ENCODE assay signal across 8 cellular contexts in the genomic region with DNA sequence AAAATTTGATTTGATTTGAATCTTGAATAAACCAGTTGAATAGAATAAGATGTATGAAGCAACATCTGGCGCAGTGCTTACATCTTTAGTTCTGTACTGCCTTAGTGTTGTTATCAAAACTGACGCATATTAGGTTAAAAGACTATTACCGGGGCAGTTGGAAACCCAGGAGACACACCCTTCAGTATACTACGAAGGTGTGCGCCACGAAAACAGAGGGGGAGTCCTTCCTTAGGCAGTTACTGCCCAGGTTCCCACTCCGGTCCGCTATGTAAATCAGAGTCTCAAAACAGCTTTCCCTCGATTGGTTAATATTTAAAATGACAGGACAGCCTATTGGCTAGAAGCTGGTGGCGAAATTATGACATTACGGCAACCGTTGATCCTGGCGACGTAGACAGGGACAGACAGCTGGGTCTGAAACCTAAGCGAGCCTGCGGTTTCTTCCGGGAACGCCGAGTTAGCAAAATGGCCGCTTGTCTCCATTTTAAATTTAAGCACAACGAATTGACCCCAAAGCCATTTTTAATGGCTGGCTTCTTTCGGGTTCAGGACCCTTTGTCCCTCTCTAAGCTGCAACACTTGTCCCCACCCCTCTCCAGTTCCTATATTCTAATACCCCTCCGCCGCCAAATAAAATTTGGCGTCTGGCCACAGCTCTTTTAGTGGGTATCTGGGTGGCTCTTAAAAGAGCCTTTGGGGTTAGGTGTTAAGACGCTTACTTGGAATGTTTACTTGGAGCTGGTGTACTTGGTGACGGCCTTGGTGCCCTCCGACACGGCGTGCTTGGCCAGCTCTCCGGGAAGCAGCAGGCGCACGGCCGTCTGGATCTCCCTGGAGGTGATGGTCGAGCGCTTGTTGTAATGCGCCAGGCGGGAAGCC. TPM values are rescaled to one million over a fixed set of nuclear protein-coding genes. Genes with fewer than 3 reads are reported as not detected.
DNase-seq lines count a peak whose midpoint lies in the region; ATAC-seq and TF ChIP-seq lines count a peak whose summit lies in the region.

No MANE protein-coding gene starts in this region.

- WGBS in esophagus squamous epithelium, 2 donors, result 1% methylated on average over 16 to 34 of the region's 38 CpGs

- TF ChIP-seq POLR2A in Peyer's patch (IDR thresholded peaks at IDR 0.05) (peak; percentile 97 to 98), esophagus squamous epithelium (IDR thresholded peaks at IDR 0.05) (peak; percentile 29 to 95 (median 72))

- peaks cover 0 to 12% (median 0%) of the 10 kb centered on the region in 4 donors for H3K4me1 ChIP-seq in Peyer's patch
- H3K4me1 ChIP-seq in esophagus squamous epithelium, result peaks cover 11 to 37% (median 16%) of the 10 kb centered on the region in 3 donors
- peaks cover 14 to 15% of the 10 kb centered on the region in 2 donors for H3K4me1 ChIP-seq in muscle layer of duodenum (ENCODE audit: control insufficient read depth in 1 of 2, insufficient read depth in 2 of 2, low read length in 2 of 2)

- H3K9me3 ChIP-seq in KOPT-K1 (ENCODE audit: insufficient read depth, low read length, poor library complexity, severe bottlenecking), result no peaks in the 10 kb centered on the region
- H3K9me3 ChIP-seq in Peyer's patch, result no peaks in the 10 kb centered on the region
- H3K9me3 ChIP-seq in esophagus squamous epithelium, result no peaks in the 10 kb centered on the region
- H3K9me3 ChIP-seq in muscle layer of duodenum (ENCODE audit: control insufficient read depth in 1 of 2, low read length in 2 of 2), result no peaks in the 10 kb centered on the region

- H3K27ac ChIP-seq in KOPT-K1 (ENCODE audit: low read depth, low read length, poor library complexity, severe bottlenecking), result peak overlapping the region; percentile 99
- peak overlapping the region; percentile 96 to 100 (median 98) for H3K27ac ChIP-seq in Peyer's patch
- peak overlapping the region; percentile 94 to 98 (median 96) for H3K27ac ChIP-seq in esophagus squamous epithelium
- peak overlapping the region; percentile 99 for H3K27ac ChIP-seq in muscle layer of duodenum (ENCODE audit: low read length)

- intact Hi-C loops in esophagus squamous epithelium (cut with DNase I), result loop anchor here (10.0 kb wide), 2 partner anchors 72 to 1012 kb away; a partner anchor contains a TSS

- peak; percentile 57 for ATAC-seq in GM21786 (IDR thresholded peaks at IDR 0.05; ENCODE audit: unreplicated experiment)

- H3K4me3 ChIP-seq in Peyer's patch (peak overlapping the region; percentile 64 to 94 (median 80)), esophagus squamous epithelium (peak overlapping the region; percentile 37 to 93 (median 79)), muscle layer of duodenum (ENCODE audit: low read depth in 1 of 2, low read length in 2 of 2) (peak overlapping the region; percentile 94 to 96)

- no peaks in the 10 kb centered on the region for H3K36me3 ChIP-seq in KOPT-K1 (ENCODE audit: insufficient read depth, low read length)
- no peaks in the 10 kb centered on the region for H3K36me3 ChIP-seq in Peyer's patch
- peaks cover 0 to 7% (median 0%) of the 10 kb centered on the region in 3 donors for H3K36me3 ChIP-seq in esophagus squamous epithelium
- H3K36me3 ChIP-seq in muscle layer of duodenum (ENCODE audit: control insufficient read depth in 1 of 2, insufficient read depth in 2 of 2, low read length in 2 of 2), result no peaks in the 10 kb centered on the region

- TF ChIP-seq CTCF in Peyer's patch (IDR thresholded peaks at IDR 0.05) (peak in 2 of 6 experiments; percentile 10 to 19), esophagus squamous epithelium (IDR thresholded peaks at IDR 0.05) (no peak)

- no peaks in the 10 kb centered on the region for H3K27me3 ChIP-seq in Peyer's patch
- H3K27me3 ChIP-seq in esophagus squamous epithelium, result no peaks in the 10 kb centered on the region
- no peaks in the 10 kb centered on the region for H3K27me3 ChIP-seq in muscle layer of duodenum (ENCODE audit: low read depth, low read length)

- peak; percentile 90 for DNase-seq in DMS79 (lab: John Stamatoyannopoulos, UW)
- peak; percentile 89 to 99 (median 94) for DNase-seq in Peyer's patch
- peak; percentile 81 for DNase-seq in activated T-helper 1 cell treated with Interleukin-2 at 50 U/mL for 16 hours (ENCODE audit: low read depth)
- peak; percentile 81 for DNase-seq in esophagus squamous epithelium (lab: John Stamatoyannopoulos, UW)
- peak; percentile 80 for DNase-seq in stimulated activated CD8-positive, alpha-beta memory T cell treated with anti-CD3 and anti-CD28 coated beads, Interleukin-7, amount 100 ng/mL, for 24 hours (ENCODE audit: low read depth)

RNA-seq across cellular contexts. Expression of a gene that starts 35.8 kb away (rescaled TPM):
- total RNA-seq in Peyer's patch (10 to 100 TPM in 2 of 4 donors, 1 to 10 TPM in 2; 8.1 to 13.2 (median 9.7) TPM), esophagus squamous epithelium (1 to 10 TPM; 2.9 to 7.3 (median 4.3) TPM)

Comparison
In these comparisons a context has a peak if more than half of its experiments do, and no peak if none do; other contexts are left out.
1. Peak in every context shown above with its lines: DNase-seq, ATAC-seq, H3K4me3 ChIP-seq and H3K27ac ChIP-seq.